1 cellular context compared by ENCODE assay signal in the genomic region with DNA sequence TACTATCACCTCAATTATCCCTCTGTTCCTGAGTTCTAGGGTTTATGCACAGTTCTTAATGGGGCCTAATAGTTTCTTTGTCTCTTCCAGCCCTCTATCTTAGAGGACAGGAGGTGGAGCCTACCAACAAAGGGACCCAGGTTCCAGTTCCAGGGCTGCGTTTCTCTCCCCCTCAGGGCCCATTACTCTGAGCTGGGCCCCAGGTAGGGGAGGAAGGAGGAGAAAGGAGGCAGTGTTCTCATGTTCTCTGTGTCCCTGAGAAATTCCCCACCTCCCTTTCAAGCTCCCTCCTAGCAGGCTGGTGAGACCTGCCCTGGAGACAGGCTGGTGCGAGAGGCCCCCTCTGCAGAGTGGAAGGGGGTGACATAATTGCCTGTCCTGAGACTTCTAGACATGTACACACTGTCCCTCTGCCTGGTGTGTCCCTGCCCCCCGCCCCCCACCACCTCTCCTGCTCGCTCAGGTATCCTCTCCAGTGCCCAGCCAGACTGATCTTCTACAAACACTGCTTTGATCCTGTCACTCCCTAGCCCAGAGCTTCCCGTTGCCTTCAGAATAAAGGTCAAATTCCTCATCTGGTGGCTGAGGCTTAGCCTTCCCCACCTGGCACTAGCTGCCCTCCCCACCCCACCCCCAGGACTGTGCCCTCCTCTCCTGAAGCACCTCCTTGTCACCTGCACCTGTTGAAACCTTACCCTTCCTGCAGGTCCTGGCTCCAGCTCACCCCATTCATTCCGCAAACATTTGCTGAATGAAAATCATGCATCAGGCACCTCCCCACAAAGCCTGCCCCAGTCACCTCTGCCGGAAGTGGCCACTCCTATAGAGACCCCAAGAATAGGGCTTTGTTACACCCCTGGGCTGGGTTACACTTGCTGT.
TF ChIP-seq lines count a peak whose summit lies in the region.

No MANE protein-coding gene starts in this region.

TF ChIP-seq in H1, 55 proteins besides CTCF, POLR2A, EP300 and RAD21:
- TF ChIP-seq SUZ12 (IDR thresholded peaks at IDR 0.05; ENCODE audit: low read length) (no peak), GABPA (IDR thresholded peaks at IDR 0.05; ENCODE audit: borderline replicate concordance, insufficient read depth, low read length) (no peak), NRF1 (IDR thresholded peaks at IDR 0.05; ENCODE audit: low read depth, low read length) (no peak), EZH2 (IDR thresholded peaks at IDR 0.05; ENCODE audit: low read depth, low read length, severe bottlenecking) (no peak), TEAD4 (IDR thresholded peaks at IDR 0.05; ENCODE audit: low read depth, low read length) (no peak), CHD2 (IDR thresholded peaks at IDR 0.05; ENCODE audit: low read length) (no peak), TAF1 (IDR thresholded peaks at IDR 0.05; ENCODE audit: low read depth, low read length) (no peak), RFX5 (IDR thresholded peaks at IDR 0.05; ENCODE audit: borderline replicate concordance, low read depth, low read length) (no peak), CBX5 (IDR thresholded peaks at IDR 0.05; ENCODE audit: low read depth, low read length) (no peak), SP4 (IDR thresholded peaks at IDR 0.05; ENCODE audit: low read length) (no peak), TAF7 (optimal IDR thresholded peaks at IDR 0.05; ENCODE audit: borderline replicate concordance, low read depth, low read length) (no peak), PHF8 (conservative IDR thresholded peaks at IDR 0.05; ENCODE audit: low read depth, low read length) (no peak), CHD1 (IDR thresholded peaks at IDR 0.05; ENCODE audit: low read depth, low read length) (no peak), SIRT6 (IDR thresholded peaks at IDR 0.05; ENCODE audit: low read length) (no peak), TCF12 (IDR thresholded peaks at IDR 0.05; ENCODE audit: low read depth, low read length) (no peak), RXRA (IDR thresholded peaks at IDR 0.05; ENCODE audit: insufficient read depth, low read depth, low read length) (no peak), SIN3A (conservative IDR thresholded peaks at IDR 0.05 in 1 of 2, IDR thresholded peaks at IDR 0.05 in 1 of 2; ENCODE audit: low read depth in 1 of 2, low read length in 2 of 2) (no peak), CTBP2 (IDR thresholded peaks at IDR 0.05; ENCODE audit: borderline replicate concordance, insufficient read depth, insufficient read length, low read length) (no peak), JUN (IDR thresholded peaks at IDR 0.05; ENCODE audit: low read depth, low read length) (no peak)
- TF ChIP-seq, protein P1, sequence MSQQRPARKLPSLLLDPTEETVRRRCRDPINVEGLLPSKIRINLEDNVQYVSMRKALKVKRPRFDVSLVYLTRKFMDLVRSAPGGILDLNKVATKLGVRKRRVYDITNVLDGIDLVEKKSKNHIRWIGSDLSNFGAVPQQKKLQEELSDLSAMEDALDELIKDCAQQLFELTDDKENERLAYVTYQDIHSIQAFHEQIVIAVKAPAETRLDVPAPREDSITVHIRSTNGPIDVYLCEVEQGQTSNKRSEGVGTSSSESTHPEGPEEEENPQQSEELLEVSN (IDR thresholded peaks at IDR 0.05) = no peak
